In genomic region chr19:29677001-29677781, GRCh38 we compare ENCODE assay signal across 11 cellular contexts. TPM values are rescaled to one million over a fixed set of nuclear protein-coding genes. Genes with fewer than 3 reads are reported as not detected.
DNase-seq lines count a peak whose midpoint lies in the region; ATAC-seq and TF ChIP-seq lines count a peak whose summit lies in the region.
"Had no signal": no experiment of that assay in that cellular context is flagged by ENCODE, and none has a peak within 500 bp of the region (broad histone marks: within the 10 kb centered on the region; RNA-seq: fewer than 3 reads in every experiment).

No MANE protein-coding gene starts in this region.

- H3K4me3 ChIP-seq in ascending aorta = no peak overlapping the region
- no peak overlapping the region for H3K4me3 ChIP-seq in mesendoderm (ENCODE audit: low read length)
- no peak overlapping the region for H3K4me3 ChIP-seq in upper lobe of left lung

- H3K9me3 ChIP-seq in ascending aorta = no peaks in the 10 kb centered on the region
- H3K9me3 ChIP-seq in upper lobe of left lung = no peaks in the 10 kb centered on the region

- no peak overlapping the region for H2BK5ac ChIP-seq in mesendoderm (ENCODE audit: low read length)

- no peaks in the 10 kb centered on the region for H3K27me3 ChIP-seq in ascending aorta
- no peaks in the 10 kb centered on the region for H3K27me3 ChIP-seq in mesendoderm (ENCODE audit: insufficient read depth, low read length, poor library complexity)
- no peaks in the 10 kb centered on the region for H3K27me3 ChIP-seq in upper lobe of left lung

- ATAC-seq in activated naive CD8-positive, alpha-beta T cell treated with anti-CD3 and anti-CD28 coated beads, Interleukin-2, amount 50 U/mL, for 24 hours = no peak
- ATAC-seq in upper lobe of left lung (ENCODE audit: low FRiP score in 2 of 2) = no peak
- no peak for ATAC-seq in HG02938 (IDR thresholded peaks at IDR 0.05; ENCODE audit: unreplicated experiment)
- ATAC-seq: stimulated activated naive B cell treated with anti-CD40 and anti-IgM and Interleukin-4, amounts not matched to agents 10 μg/mL and 1 μg/mL and 100 μg/mL, for 72 hours had no signal

- H2AK5ac ChIP-seq in mesendoderm (ENCODE audit: low read length) = no peak overlapping the region

- H3K27ac Mint-ChIP-seq in activated naive CD8-positive, alpha-beta T cell = peak overlapping the region; percentile 78
- H3K27ac Mint-ChIP-seq in activated naive CD8-positive, alpha-beta T cell treated with anti-CD3 and anti-CD28 coated beads, Interleukin-2, amount 50 U/mL, for 24 hours = no peak overlapping the region
- H3K27ac Mint-ChIP-seq: stimulated activated naive B cell treated with anti-CD40 and anti-IgM and Interleukin-4, amounts not matched to agents 10 μg/mL and 1 μg/mL and 100 μg/mL, for 72 hours had no signal

- no peak overlapping the region for H3K56ac ChIP-seq in mesendoderm (ENCODE audit: low read length)

- H3K18ac ChIP-seq in mesendoderm (ENCODE audit: low read length) = no peak overlapping the region

- no peak for TF ChIP-seq POLR2A in upper lobe of left lung (IDR thresholded peaks at IDR 0.05)

- H3K4me1 ChIP-seq in ascending aorta (peaks cover 15 to 46% of the 10 kb centered on the region in 2 donors), mesendoderm (ENCODE audit: control insufficient read depth, low read depth, low read length) (no peaks in the 10 kb centered on the region), upper lobe of left lung (peaks cover 45 to 79% (median 66%) of the 10 kb centered on the region in 4 donors)

- H4K5ac ChIP-seq in mesendoderm (ENCODE audit: low read length) = no peak overlapping the region

- H2BK120ac ChIP-seq in mesendoderm (ENCODE audit: low read depth, low read length) = no peak overlapping the region

- H3K36me3 ChIP-seq in ascending aorta (peaks cover 33 to 41% of the 10 kb centered on the region in 2 donors), mesendoderm (ENCODE audit: control insufficient read depth, insufficient read depth, low read length) (no peaks in the 10 kb centered on the region), upper lobe of left lung (peaks cover 3 to 45% (median 27%) of the 10 kb centered on the region in 4 donors)

- no peaks in the 10 kb centered on the region for H3K9me3 Mint-ChIP-seq in activated naive CD8-positive, alpha-beta T cell (ENCODE audit: low read depth)
- no peaks in the 10 kb centered on the region for H3K9me3 Mint-ChIP-seq in activated naive CD8-positive, alpha-beta T cell treated with anti-CD3 and anti-CD28 coated beads, Interleukin-2, amount 50 U/mL, for 24 hours
- H3K9me3 Mint-ChIP-seq: stimulated activated naive B cell treated with anti-CD40 and anti-IgM and Interleukin-4, amounts not matched to agents 10 μg/mL and 1 μg/mL and 100 μg/mL, for 72 hours had no signal

- H3K4me3 Mint-ChIP-seq in activated naive CD8-positive, alpha-beta T cell = peak overlapping the region; percentile 47
- no peak overlapping the region for H3K4me3 Mint-ChIP-seq in activated naive CD8-positive, alpha-beta T cell treated with anti-CD3 and anti-CD28 coated beads, Interleukin-2, amount 50 U/mL, for 24 hours
- H3K4me3 Mint-ChIP-seq: stimulated activated naive B cell treated with anti-CD40 and anti-IgM and Interleukin-4, amounts not matched to agents 10 μg/mL and 1 μg/mL and 100 μg/mL, for 72 hours had no signal

- H3K79me1 ChIP-seq in mesendoderm (ENCODE audit: low read length) = no peaks in the 10 kb centered on the region

- H3K23ac ChIP-seq in mesendoderm (ENCODE audit: low read length) = no peak overlapping the region

- TF ChIP-seq CTCF in ascending aorta (IDR thresholded peaks at IDR 0.05) (no peak), upper lobe of left lung (IDR thresholded peaks at IDR 0.05) (peak in 1 of 6 experiments; percentile 32)

- H3K4me1 Mint-ChIP-seq in activated naive CD8-positive, alpha-beta T cell (ENCODE audit: low read depth) = peaks cover 72% of the 10 kb centered on the region
- H3K4me1 Mint-ChIP-seq in activated naive CD8-positive, alpha-beta T cell treated with anti-CD3 and anti-CD28 coated beads, Interleukin-2, amount 50 U/mL, for 24 hours = peaks cover 76% of the 10 kb centered on the region

- no peak overlapping the region for H3K4me2 ChIP-seq in mesendoderm (ENCODE audit: low read length)

- no peak overlapping the region for H4K8ac ChIP-seq in mesendoderm (ENCODE audit: low read depth, low read length)

- peaks cover 3% of the 10 kb centered on the region for H3K36me3 Mint-ChIP-seq in activated naive CD8-positive, alpha-beta T cell
- H3K36me3 Mint-ChIP-seq in activated naive CD8-positive, alpha-beta T cell treated with anti-CD3 and anti-CD28 coated beads, Interleukin-2, amount 50 U/mL, for 24 hours (ENCODE audit: low read depth) = peaks cover 18% of the 10 kb centered on the region

- TF ChIP-seq EP300 in upper lobe of left lung (IDR thresholded peaks at IDR 0.05) = no peak

- no peak overlapping the region for H3K4ac ChIP-seq in mesendoderm (ENCODE audit: low read depth, low read length)

- no peak for DNase-seq in activated naive CD8-positive, alpha-beta T cell treated with anti-CD3 and anti-CD28 coated beads, Interleukin-2, amount 50 U/mL, for 24 hours
- DNase-seq in ascending aorta (ENCODE audit: low spot score in 2 of 2) (no peak), mesendoderm (peak; percentile 29), upper lobe of left lung (no peak), NCI-H2029 treated with DMSO at 0.1 percent for 48 hours (lab: John Stamatoyannopoulos, UW) (no peak)
- no peak for DNase-seq in effector CD4-positive, alpha-beta T cell
- DNase-seq: central memory CD4-positive, alpha-beta T cell; KBM-7; stimulated activated naive B cell treated with anti-CD40 and anti-IgM and Interleukin-4, amounts not matched to agents 10 μg/mL and 1 μg/mL and 100 μg/mL, for 72 hours had no signal

- no peaks in the 10 kb centered on the region for H3K79me2 ChIP-seq in mesendoderm (ENCODE audit: control insufficient read depth, insufficient read depth, low read length)

- H3K27ac ChIP-seq in ascending aorta (peak overlapping the region; percentile 35 to 49), mesendoderm (ENCODE audit: low read depth, low read length) (no peak overlapping the region), upper lobe of left lung (peak overlapping the region in 3 of 4 donors; percentile 59 to 72 (median 64))

- no peak overlapping the region for H3K9ac ChIP-seq in mesendoderm (ENCODE audit: low read length)

- WGBS in mesendoderm (ENCODE audit: extremely low coverage, insufficient coverage, low lambda C conversion rate) = no CpG with 5 or more reads among the region's 23 CpGs
- 88% methylated on average over 8 to 18 of the region's 23 CpGs for WGBS in upper lobe of left lung, 2 donors

- intact Hi-C loops in ascending aorta (cut with DNase I) = no loop called here

- H2BK15ac ChIP-seq in mesendoderm (replicated peaks; ENCODE audit: low read depth) = no peak overlapping the region

- H3K27me3 Mint-ChIP-seq in activated naive CD8-positive, alpha-beta T cell = no peaks in the 10 kb centered on the region
- H3K27me3 Mint-ChIP-seq in activated naive CD8-positive, alpha-beta T cell treated with anti-CD3 and anti-CD28 coated beads, Interleukin-2, amount 50 U/mL, for 24 hours = no peaks in the 10 kb centered on the region
- H3K27me3 Mint-ChIP-seq: stimulated activated naive B cell treated with anti-CD40 and anti-IgM and Interleukin-4, amounts not matched to agents 10 μg/mL and 1 μg/mL and 100 μg/mL, for 72 hours had no signal

RNA-seq across cellular contexts. Expression of gene PLEKHF1, which starts 11.9 kb away (rescaled TPM):
- total RNA-seq in ascending aorta = 68.3 TPM
- 3.0 TPM for polyA plus RNA-seq in mesendoderm (2013, experiment 1 of 2)
- 3.7 TPM for polyA plus RNA-seq in mesendoderm (2013, experiment 2 of 2)
- total RNA-seq in upper lobe of left lung = 10 to 100 TPM; 10.6 to 21.0 (median 14.2) TPM

RNA-seq across cellular contexts. Expression of gene C19orf12, which starts 37.9 kb away (rescaled TPM):
- 37.8 TPM for total RNA-seq in ascending aorta
- 10.9 TPM for polyA plus RNA-seq in mesendoderm (2013, experiment 1 of 2)
- polyA plus RNA-seq in mesendoderm (2013, experiment 2 of 2) = 10.9 TPM
- total RNA-seq in upper lobe of left lung = 10 to 100 TPM; 11.4 to 30.4 (median 21.4) TPM
